ENCODE assay signal across 7 cellular contexts in the genomic region with DNA sequence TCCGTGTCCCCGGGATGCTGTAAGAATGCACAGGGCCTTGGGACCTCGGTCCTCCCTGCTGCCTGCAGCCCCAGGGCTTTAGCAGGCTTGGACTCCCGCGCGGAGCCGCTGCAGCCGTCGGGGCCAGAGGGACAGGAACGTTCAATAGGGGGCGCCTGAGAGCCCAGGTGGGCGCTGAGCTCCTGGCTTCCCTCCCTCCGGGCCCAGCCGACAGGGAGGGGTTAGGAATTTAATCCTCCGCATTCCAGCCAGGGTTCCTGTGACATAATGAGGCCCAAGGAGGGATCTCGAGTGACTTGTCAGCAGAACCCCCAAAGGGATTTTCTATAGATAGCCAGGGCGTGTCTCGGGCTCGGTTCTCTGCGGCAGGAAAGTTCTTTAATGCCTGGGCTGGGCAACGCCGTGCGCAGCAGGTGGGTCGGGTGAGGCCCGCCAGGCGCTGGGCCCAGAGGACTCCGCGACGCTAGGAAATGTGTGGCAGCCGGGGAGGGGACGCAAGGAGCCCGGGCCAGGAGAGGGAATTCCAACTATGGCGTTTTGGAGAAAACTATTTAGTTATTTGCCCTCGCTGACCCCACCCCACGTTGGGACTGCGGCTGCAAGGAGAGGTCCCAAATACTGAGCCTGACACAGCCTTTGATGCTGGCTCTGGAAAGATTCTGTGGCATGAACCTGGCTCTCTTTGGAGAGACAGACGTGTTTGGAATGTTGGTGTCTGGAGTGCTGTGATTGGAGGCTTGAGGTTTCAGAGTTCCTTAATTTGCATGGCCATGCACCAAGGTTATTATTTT.
DNase-seq lines count a peak whose midpoint lies in the region; ATAC-seq lines count a peak whose summit lies in the region.

No MANE protein-coding gene starts in this region.

- peaks cover 10% of the 10 kb centered on the region for H3K4me1 ChIP-seq in iPS-18a (ENCODE audit: control insufficient read depth, low read depth, low read length)

- ATAC-seq in GM18498 (IDR thresholded peaks at IDR 0.05; ENCODE audit: unreplicated experiment): peak; percentile 72
- peak; percentile 59 for ATAC-seq in HG02885 (IDR thresholded peaks at IDR 0.05; ENCODE audit: poor library complexity, unreplicated experiment)
- no peak for ATAC-seq in stimulated activated naive CD8-positive, alpha-beta T cell treated with anti-CD3 and anti-CD28 coated beads, Interleukin-15, Interleukin-2, amounts not matched to agents 100 U/mL and 50 U/mL, for 24 hours
- ATAC-seq in HG03108 (IDR thresholded peaks at IDR 0.05; ENCODE audit: unreplicated experiment): no peak

- peak overlapping the region; percentile 58 for H3K4me3 ChIP-seq in iPS-18a (ENCODE audit: low read length)

- no peaks in the 10 kb centered on the region for H3K9me3 ChIP-seq in iPS-18a (ENCODE audit: control insufficient read depth, low read depth, low read length)

- no peak overlapping the region for H3K27ac ChIP-seq in iPS-18a (ENCODE audit: low read length)

- no peaks in the 10 kb centered on the region for H3K36me3 ChIP-seq in iPS-18a (ENCODE audit: control insufficient read depth, low read depth, low read length)

- H3K27me3 ChIP-seq in iPS-18a (ENCODE audit: control insufficient read depth, insufficient read depth, low read length): no peaks in the 10 kb centered on the region

- DNase-seq in activated gamma-delta T cell (lab: John Stamatoyannopoulos, UW) (peak; percentile 5), SKM-1 (lab: John Stamatoyannopoulos, UW; ENCODE audit: unreplicated experiment) (no peak)
- DNase-seq in stimulated activated naive CD8-positive, alpha-beta T cell treated with anti-CD3 and anti-CD28 coated beads, Interleukin-15, Interleukin-2, amounts not matched to agents 100 U/mL and 50 U/mL, for 24 hours: peak; percentile 44

- no peak overlapping the region for H3K9ac ChIP-seq in iPS-18a (ENCODE audit: low read length)

Comparison
In these comparisons a context has a peak if more than half of its experiments do, and no peak if none do; other contexts are left out.
1. ATAC-seq: peak in GM18498 (single experiment) and HG02885 (single experiment); none in stimulated activated naive CD8-positive, alpha-beta T cell treated with anti-CD3 and anti-CD28 coated beads, Interleukin-15, Interleukin-2, amounts not matched to agents 100 U/mL and 50 U/mL, for 24 hours (single experiment) and HG03108 (single experiment).